Comparison of ENCODE assay signal across 1 cellular context in genomic region chr1:201015551-201016091, GRCh38.
TF ChIP-seq lines count a peak whose summit lies in the region.

No MANE protein-coding gene starts in this region.

TF ChIP-seq in K562, 482 proteins besides CTCF, POLR2A, EP300 and RAD21 (continued from another document):
- TF ChIP-seq CHD7 (IDR thresholded peaks at IDR 0.05; ENCODE audit: low read depth, low read length) (no peak), SLC30A9 (CRISPR knock-in tag; IDR thresholded peaks at IDR 0.05) (no peak), STAG1 (CRISPR knock-in tag; IDR thresholded peaks at IDR 0.05; ENCODE audit: borderline replicate concordance) (no peak), AFF1 (IDR thresholded peaks at IDR 0.05; ENCODE audit: low read depth in 1 of 2, partially characterized antibody in 2 of 2) (peak in 1 of 2 experiments; percentile 25), MLLT1 (IDR thresholded peaks at IDR 0.05) (no peak), ZZZ3 (IDR thresholded peaks at IDR 0.05) (no peak), GATA2 (CRISPR knock-in tag; IDR thresholded peaks at IDR 0.05) (peak; percentile 65), ZNF395 (CRISPR knock-in tag; IDR thresholded peaks at IDR 0.05) (no peak), NR2F6 (CRISPR knock-in tag; IDR thresholded peaks at IDR 0.05) (no peak), KDM1A (IDR thresholded peaks at IDR 0.05) (peak in 1 of 2 experiments; percentile 50; a peak in 2 of 4 replicates), ZNF398 (CRISPR knock-in tag; IDR thresholded peaks at IDR 0.05) (no peak), SP1 (CRISPR knock-in tag; IDR thresholded peaks at IDR 0.05) (no peak; the same call in 1 of the 2 replicates), ZNF316 (IDR thresholded peaks at IDR 0.05) (0 out of 2 replicates have a peak, but pooled peaks have one; percentile 17), NFIX (CRISPR knock-in tag; IDR thresholded peaks at IDR 0.05; ENCODE audit: low read depth) (no peak), ZC3H8 (IDR thresholded peaks at IDR 0.05) (no peak), HNRNPH1 (optimal IDR thresholded peaks at IDR 0.05; ENCODE audit: low read depth, low read length) (no peak), DMBX1 (CRISPR knock-in tag; IDR thresholded peaks at IDR 0.05; ENCODE audit: borderline replicate concordance) (no peak), RCOR1 (IDR thresholded peaks at IDR 0.05; ENCODE audit: borderline replicate concordance in 1 of 2, low read depth in 2 of 2, low read length in 2 of 2) (peak in 1 of 2 experiments; percentile 65; a peak in 1 of 4 replicates), SMAD4 (CRISPR knock-in tag; conservative IDR thresholded peaks at IDR 0.05) (0 out of 2 replicates have a peak, but pooled peaks have one; percentile 26), NFE2L1 (tag; IDR thresholded peaks at IDR 0.05; ENCODE audit: borderline replicate concordance, low read depth) (no peak), TAF7 (tag; IDR thresholded peaks at IDR 0.05) (no peak), ZBTB2 (IDR thresholded peaks at IDR 0.05) (peak; percentile 81), CCNT2 (IDR thresholded peaks at IDR 0.05; ENCODE audit: borderline replicate concordance, extremely low read depth, insufficient read length, low read depth, low read length) (peak; percentile 57)
